Comparison of ENCODE assay signal across 9 cellular contexts in the genomic region with DNA sequence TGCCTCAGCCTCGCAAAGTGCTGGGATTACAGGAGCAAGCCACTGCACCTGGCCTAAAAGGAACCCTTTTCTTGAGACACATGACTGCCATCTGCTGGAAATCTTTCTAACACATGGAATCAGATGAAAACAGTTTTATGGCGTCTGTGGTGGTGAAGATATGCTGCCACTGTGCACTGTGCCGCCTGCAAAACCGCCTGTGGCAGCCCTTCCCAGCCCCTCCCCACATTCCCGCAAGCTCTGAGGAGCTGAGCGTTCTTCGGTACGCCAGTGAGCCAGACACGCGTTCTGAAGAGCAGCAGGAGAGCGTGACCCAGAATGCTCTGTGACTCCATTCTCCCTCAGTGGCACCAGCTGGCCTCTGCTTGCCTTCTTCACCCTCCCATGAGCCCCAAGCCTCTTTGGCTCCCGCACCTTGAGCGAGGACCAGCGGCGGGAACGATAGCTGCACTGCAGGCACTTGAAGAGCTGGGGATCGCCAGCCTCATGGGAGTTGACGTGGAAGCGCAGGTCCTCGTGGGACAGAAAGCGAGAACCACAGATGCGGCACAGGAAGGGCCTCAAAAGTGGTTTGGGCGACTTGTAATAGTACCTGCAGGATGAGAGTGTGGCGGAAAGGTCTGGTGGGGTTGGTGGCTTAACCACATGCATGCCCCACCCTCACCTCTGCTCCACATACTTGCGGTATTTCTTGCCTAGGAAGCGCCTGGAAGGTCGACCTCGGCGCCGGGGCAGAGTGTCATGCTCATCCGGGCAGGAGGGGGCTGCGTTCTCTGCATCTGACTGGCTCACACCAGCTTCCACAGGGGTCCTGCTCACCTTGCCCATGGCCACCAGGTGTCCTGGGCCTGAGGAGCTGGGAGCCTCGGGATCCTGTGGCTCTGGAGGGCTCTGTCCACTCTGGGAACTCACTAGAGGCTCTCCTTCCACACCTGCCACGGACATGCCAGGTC. TPM values are rescaled to one million over a fixed set of nuclear protein-coding genes. Genes with fewer than 3 reads are reported as not detected.
DNase-seq lines count a peak whose midpoint lies in the region; ATAC-seq and TF ChIP-seq lines count a peak whose summit lies in the region.
"Had no signal": no experiment of that assay in that cellular context is flagged by ENCODE, and none has a peak within 500 bp of the region (broad histone marks: within the 10 kb centered on the region; RNA-seq: fewer than 3 reads in every experiment).

No MANE protein-coding gene starts in this region.

- H3K4me3 ChIP-seq in CD8-positive, alpha-beta T cell (ENCODE audit: low read depth, low read length): no peak overlapping the region
- H3K4me3 ChIP-seq in Peyer's patch (no peak overlapping the region), spleen (no peak overlapping the region)
- H3K4me3 ChIP-seq: suprapubic skin had no signal

- peaks cover 89% of the 10 kb centered on the region for H3K36me3 Mint-ChIP-seq in CD8-positive, alpha-beta T cell

- 80 to 90% (median 84%) methylated on average over 32 to 34 of the region's 34 CpGs for WGBS in spleen, 5 donors

- no peak overlapping the region for H3K27ac Mint-ChIP-seq in CD8-positive, alpha-beta T cell

- no peak overlapping the region for H3K4me3 Mint-ChIP-seq in CD8-positive, alpha-beta T cell

- H3K36me3 ChIP-seq in CD8-positive, alpha-beta T cell (ENCODE audit: insufficient read depth, low read length): peaks cover 63% of the 10 kb centered on the region
- H3K36me3 ChIP-seq in Peyer's patch (peaks cover 0 to 97% (median 0%) of the 10 kb centered on the region in 3 donors), spleen (peaks cover 21 to 100% (median 100%) of the 10 kb centered on the region in 6 donors)

- no peak overlapping the region for H3K27ac ChIP-seq in CD8-positive, alpha-beta T cell (ENCODE audit: low read depth, low read length)
- peak overlapping the region in 1 of 4 donors; percentile 25 for H3K27ac ChIP-seq in Peyer's patch
- H3K27ac ChIP-seq in spleen: no peak overlapping the region
- H3K27ac ChIP-seq: suprapubic skin had no signal

- no peaks in the 10 kb centered on the region for H3K9me3 Mint-ChIP-seq in CD8-positive, alpha-beta T cell

- DNase-seq in CD8-positive, alpha-beta T cell: no peak
- DNase-seq in HPDE6-E6E7 (ENCODE audit: extremely low spot score) (peak; percentile 59), Peyer's patch (peak in 1 of 3 donors; percentile 51), fibroblast of peridontal ligament (ENCODE audit: extremely low read depth) (peak; percentile 55), spleen (peak; percentile 73), ecto neural progenitor cell (ENCODE audit: low spot score) (no peak)

- POLR2A ChIA-PET in CD8-positive, alpha-beta T cell (lab: Charles Lee): interaction anchor here (1.2 to 1.6 kb wide), 4 partner anchors 9 to 29 kb away, joined by 3 to 5 read pairs (median 4); a partner anchor contains a TSS

- H3K27me3 Mint-ChIP-seq in CD8-positive, alpha-beta T cell (ENCODE audit: low read depth): no peaks in the 10 kb centered on the region

- no peaks in the 10 kb centered on the region for H3K9me3 ChIP-seq in CD8-positive, alpha-beta T cell (ENCODE audit: low read length)
- H3K9me3 ChIP-seq in Peyer's patch (no peaks in the 10 kb centered on the region), spleen (peaks cover 0 to 7% (median 0%) of the 10 kb centered on the region in 8 donors)
- H3K9me3 ChIP-seq: suprapubic skin had no signal

- no peaks in the 10 kb centered on the region for H3K4me1 ChIP-seq in CD8-positive, alpha-beta T cell (ENCODE audit: insufficient read depth, low read length)
- no peaks in the 10 kb centered on the region for H3K4me1 ChIP-seq in Peyer's patch
- H3K4me1 ChIP-seq in spleen: peaks cover 0 to 12% (median 1%) of the 10 kb centered on the region in 6 donors
- H3K4me1 ChIP-seq: suprapubic skin had no signal

- no peak for TF ChIP-seq POLR2A in Peyer's patch (IDR thresholded peaks at IDR 0.05)
- TF ChIP-seq POLR2A in spleen (IDR thresholded peaks at IDR 0.05): no peak

- peaks cover 2% of the 10 kb centered on the region for H3K4me1 Mint-ChIP-seq in CD8-positive, alpha-beta T cell (ENCODE audit: low read depth)

- CTCF ChIA-PET in CD8-positive, alpha-beta T cell (lab: Charles Lee): interaction anchor here (0.8 to 2.1 kb wide), 13 partner anchors 12 to 526 kb away, joined by 3 to 12 read pairs (median 4); a partner anchor contains a TSS

- no peaks in the 10 kb centered on the region for H3K27me3 ChIP-seq in CD8-positive, alpha-beta T cell (ENCODE audit: insufficient read depth, low read length)
- H3K27me3 ChIP-seq in Peyer's patch (no peaks in the 10 kb centered on the region), spleen (replicated peaks in 1 of 7) (no peaks in the 10 kb centered on the region)
- H3K27me3 ChIP-seq: suprapubic skin had no signal

- ATAC-seq in CD8-positive, alpha-beta T cell: peak; percentile 69
- ATAC-seq in GM21390 (IDR thresholded peaks at IDR 0.05; ENCODE audit: unreplicated experiment): no peak
- ATAC-seq in GM21723 (IDR thresholded peaks at IDR 0.05; ENCODE audit: unreplicated experiment): no peak

- TF ChIP-seq CTCF in CD8-positive, alpha-beta T cell (IDR thresholded peaks at IDR 0.05): peak; percentile 19
- TF ChIP-seq CTCF in Peyer's patch (IDR thresholded peaks at IDR 0.05): peak in 5 of 6 experiments; percentile 10 to 64 (median 61)
- TF ChIP-seq CTCF in spleen (IDR thresholded peaks at IDR 0.05 in 8 of 11, conservative IDR thresholded peaks at IDR 0.05 in 3 of 11): peak in 7 of 11 experiments; percentile 5 to 49 (median 34)

- intact Hi-C loops in CD8-positive, alpha-beta T cell (cut with DNase I, micrococcal nuclease): loop anchor here (1.0 kb wide), 2 partner anchors 30 to 164 kb away; no protein-coding TSS in a partner anchor
- intact Hi-C loops in spleen (cut with DNase I; ENCODE audit: low total_unique reads): loop anchor here (10.0 kb wide), 1 partner anchor 149 kb away; a partner anchor contains a TSS

RNA-seq across cellular contexts. Expression of a gene that starts 8.7 kb away (rescaled TPM):
- 10 to 100 TPM; 90.9 to 96.1 TPM for total RNA-seq in CD8-positive, alpha-beta T cell
- 10 to 100 TPM; 34.3 to 60.1 (median 53.6) TPM for total RNA-seq in Peyer's patch
- 10 to 100 TPM; 25.9 to 46.3 (median 33.8) TPM for total RNA-seq in spleen
- polyA plus RNA-seq in spleen: 10 to 100 TPM in 2 of 3 donors, 1 to 10 TPM in 1; 8.2 to 17.9 (median 17.8) TPM

RNA-seq across cellular contexts. Expression of a gene that starts 28.9 kb away (rescaled TPM):
- 100 to 1,000 TPM; 112 to 118 TPM for total RNA-seq in CD8-positive, alpha-beta T cell
- total RNA-seq in Peyer's patch (10 to 100 TPM; 25.0 to 53.2 (median 44.9) TPM), spleen (10 to 100 TPM; 41.2 to 61.9 (median 52.4) TPM)
- polyA plus RNA-seq in spleen: 10 to 100 TPM; 25.1 to 33.8 (median 31.0) TPM

RNA-seq across cellular contexts. Expression of a gene that starts 45.4 kb away (rescaled TPM):
- 1 to 10 TPM; 7.1 to 8.8 TPM for total RNA-seq in CD8-positive, alpha-beta T cell
- total RNA-seq in Peyer's patch (1 to 10 TPM in 2 of 4 donors, not detected in 2; 1.1 to 2.5 TPM), spleen (100 to 1,000 TPM in 5 of 7 donors, 10 to 100 TPM in 2; 75.2 to 295 (median 168) TPM)
- 10 to 100 TPM; 33.3 to 49.7 (median 37.1) TPM for polyA plus RNA-seq in spleen

RNA-seq across cellular contexts. Expression of a gene that starts 51.4 kb away (rescaled TPM):
- total RNA-seq in CD8-positive, alpha-beta T cell: not detected
- total RNA-seq in Peyer's patch: 10 to 100 TPM; 25.0 to 99.3 (median 35.7) TPM
- total RNA-seq in spleen: 100 to 1,000 TPM in 2 of 7 donors, 10 to 100 TPM in 5; 19.2 to 430 (median 46.7) TPM
- polyA plus RNA-seq in spleen: 10 to 100 TPM in 2 of 3 donors, 1 to 10 TPM in 1; 7.5 to 58.2 (median 16.7) TPM

Comparison
In these comparisons a context has a peak if more than half of its experiments do, and no peak if none do; other contexts are left out.
1. DNase-seq: peak in HPDE6-E6E7 (single experiment), fibroblast of peridontal ligament (single experiment) and spleen (single experiment); none in CD8-positive, alpha-beta T cell (0 of 7) and ecto neural progenitor cell (single experiment).
2. RNA of a gene that starts 45.4 kb away (total RNA-seq): 75.2 to 295 TPM in spleen; 7.1 to 8.8 TPM in CD8-positive, alpha-beta T cell and 1.1 to 2.5 TPM in Peyer's patch; every median in the first group is over 4 times any median in the second.
3. Peak in every context shown above with its lines, with median percentiles within 50 percentile points of each other: CTCF ChIP-seq.